ENCODE assay signal across 8 cellular contexts in the genomic region with DNA sequence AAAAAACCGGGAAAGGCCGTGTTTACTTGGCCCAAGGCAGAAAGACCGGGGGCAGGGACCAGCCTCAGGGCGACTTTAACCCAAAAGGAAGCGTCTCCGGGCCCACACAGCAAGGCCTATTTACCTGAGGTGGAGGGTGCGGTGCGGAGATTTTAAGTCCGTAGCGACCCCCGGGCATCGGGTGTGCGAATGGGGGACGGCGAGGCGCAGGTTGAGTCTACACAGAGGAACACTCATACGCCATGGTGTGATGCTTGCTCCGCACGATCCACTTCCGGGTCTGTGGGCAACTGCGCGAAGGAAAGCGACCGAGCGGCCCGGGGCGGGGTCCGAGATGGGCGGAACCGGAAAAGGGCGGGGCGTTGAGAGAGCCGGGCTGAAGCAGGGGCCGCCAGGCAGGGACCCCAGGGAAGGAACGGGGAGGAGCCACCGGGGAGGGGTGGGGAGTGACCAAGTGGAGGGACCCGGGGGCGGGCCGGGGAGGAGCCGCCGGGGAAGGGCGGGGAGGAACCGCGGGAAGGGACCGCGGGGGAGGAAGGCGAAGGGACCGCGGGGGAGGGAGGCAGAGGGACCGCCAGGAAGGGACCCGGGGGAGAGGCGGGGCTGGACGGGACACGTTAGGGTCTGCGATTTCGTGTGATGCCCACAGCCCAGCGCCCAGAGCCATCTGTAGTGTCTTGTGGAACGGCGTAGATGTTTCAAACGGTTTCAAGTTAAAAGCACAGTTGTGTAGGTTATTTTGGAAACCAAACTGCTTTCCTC. TPM values are rescaled to one million over a fixed set of nuclear protein-coding genes. Genes with fewer than 3 reads are reported as not detected.
DNase-seq lines count a peak whose midpoint lies in the region; ATAC-seq and TF ChIP-seq lines count a peak whose summit lies in the region.

A gene (minus strand): TSS at position 282 of the 762 bp plus-strand sequence. CDS start 17,146 bp downstream, outside the sequence.

- H3K27ac ChIP-seq in ovary (peak within 1 kb of the TSS; percentile 60 to 72), thyroid gland (peak within 1 kb of the TSS; percentile 63 to 84 (median 64))

- no peaks in the 10 kb centered on the region for H3K27me3 ChIP-seq in ovary
- no peaks in the 10 kb centered on the region for H3K27me3 ChIP-seq in thyroid gland

- CTCF ChIA-PET in GM10248 (lab: Yijun Ruan, JAX), result no interaction called here

- intact Hi-C loops in Right ventricle myocardium inferior (cut with DNase I), result loop anchor here (1.0 to 5.0 kb wide), 3 partner anchors 17 to 54 kb away; a partner anchor contains a TSS
- intact Hi-C loops in ovary (cut with DNase I), result no loop called here
- intact Hi-C loops in thyroid gland (cut with DNase I), result no loop called here

- H3K4me1 ChIP-seq in ovary (ENCODE audit: insufficient read depth) (peaks cover 7% of the 10 kb centered on the region), thyroid gland (peaks cover 12 to 14% of the 10 kb centered on the region in 2 donors)

- 1 to 2% (median 1%) methylated on average over 51 to 60 of the region's 60 CpGs for WGBS in ovary, 3 donors
- 1% methylated on average over 26 to 30 of the region's 60 CpGs for WGBS in thyroid gland, 2 donors

- no peak for TF ChIP-seq EP300 in ovary (IDR thresholded peaks at IDR 0.05)

- no peaks in the 10 kb centered on the region for H3K36me3 ChIP-seq in ovary
- H3K36me3 ChIP-seq in thyroid gland, result peaks cover 0 to 4% of the 10 kb centered on the region in 2 donors

- H3K4me3 ChIP-seq in ovary (peak within 1 kb of the TSS; percentile 69), thyroid gland (replicated peaks in 1 of 3) (peak within 1 kb of the TSS; percentile 48 to 100 (median 84))

- ATAC-seq in HG02610 (IDR thresholded peaks at IDR 0.05; ENCODE audit: unreplicated experiment) (peak; percentile 95), Right ventricle myocardium inferior (peak; percentile 100)

- TF ChIP-seq POLR2A in ovary (IDR thresholded peaks at IDR 0.05) (peak; percentile 73), thyroid gland (IDR thresholded peaks at IDR 0.05) (peak in 1 of 2 donors; percentile 87)

- POLR2A ChIA-PET in GM10248 (lab: Yijun Ruan, JAX), result no interaction called here

- H3K9me3 ChIP-seq in ovary (peaks cover 0 to under 1% of the 10 kb centered on the region in 2 donors), thyroid gland (no peaks in the 10 kb centered on the region)

- TF ChIP-seq CTCF in GM10248 (IDR thresholded peaks at IDR 0.05; ENCODE audit: control extremely low read depth, extremely low read depth, low read depth, missing control alignments) (no peak), ovary (IDR thresholded peaks at IDR 0.05) (no peak), thyroid gland (IDR thresholded peaks at IDR 0.05) (no peak)

- DNase-seq in GM10248 (ENCODE audit: extremely low spot score) (peak; percentile 100), NCI-H1105 treated with DMSO at 0.1 percent for 48 hours (lab: John Stamatoyannopoulos, UW) (peak; percentile 92), SW 1271 (lab: John Stamatoyannopoulos, UW) (peak; percentile 72 to 91), Right ventricle myocardium inferior (ENCODE audit: missing footprints) (peak; percentile 98), ovary (peak; percentile 98 to 99 (median 98)), thyroid gland (peak; percentile 99)
- peak; percentile 99 for DNase-seq in activated naive CD8-positive, alpha-beta T cell treated with anti-CD3 and anti-CD28 coated beads, Interleukin-2, amount 50 U/mL, for 16 hours (ENCODE audit: low read depth, low spot score)

RNA-seq across cellular contexts. Expression of the gene that starts here (rescaled TPM):
- total RNA-seq in Right ventricle myocardium inferior (16.5 TPM), ovary (10 to 100 TPM; 34.3 to 53.2 (median 37.6) TPM), thyroid gland (100 to 1,000 TPM in 1 of 4 donors, 10 to 100 TPM in 3; 61.0 to 109 (median 81.4) TPM)
- polyA plus RNA-seq in ovary, result 10 to 100 TPM; 21.7 to 21.9 TPM

Comparison
In these comparisons a context has a peak if more than half of its experiments do, and no peak if none do; other contexts are left out.
1. Peak in every context shown above with its lines: DNase-seq, ATAC-seq, H3K4me3 ChIP-seq and H3K27ac ChIP-seq.